Comparison of ENCODE assay signal across 15 cellular contexts in the genomic region with DNA sequence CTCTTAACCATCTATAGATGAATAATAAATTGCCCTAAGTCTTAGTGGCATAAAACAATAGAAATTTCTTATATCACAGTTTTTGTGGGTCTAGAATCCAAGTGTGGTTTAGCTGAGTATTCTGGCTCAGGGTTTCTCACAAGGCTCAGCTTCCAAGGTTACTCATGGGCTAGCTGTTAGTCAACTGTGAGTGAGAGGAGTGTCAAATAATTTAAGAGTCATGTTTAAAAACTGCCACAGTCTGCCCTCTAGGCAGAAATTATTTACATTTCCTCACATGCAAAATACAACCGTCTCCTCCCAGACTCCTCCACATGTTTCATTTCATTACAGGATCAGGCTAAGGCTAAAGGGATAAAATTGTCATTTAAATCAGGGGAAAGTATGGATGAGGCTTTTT.
DNase-seq lines count a peak whose midpoint lies in the region; ATAC-seq, FAIRE-seq and TF ChIP-seq lines count a peak whose summit lies in the region.
"Had no signal": no experiment of that assay in that cellular context is flagged by ENCODE, and none has a peak within 500 bp of the region (broad histone marks: within the 10 kb centered on the region; RNA-seq: fewer than 3 reads in every experiment).

No MANE protein-coding gene starts in this region.

- no peak overlapping the region for H4K91ac ChIP-seq in IMR-90 (ENCODE audit: insufficient read depth, low read depth, low read length)

- H3K4me1 Mint-ChIP-seq in astrocyte (ENCODE audit: low read depth, unreplicated experiment): peaks cover 11% of the 10 kb centered on the region
- H3K4me1 Mint-ChIP-seq in activated naive CD8-positive, alpha-beta T cell treated with anti-CD3 and anti-CD28 coated beads, Interleukin-2, amount 50 U/mL, for 24 hours: no peaks in the 10 kb centered on the region
- no peaks in the 10 kb centered on the region for H3K4me1 Mint-ChIP-seq in effector memory CD8-positive, alpha-beta T cell (ENCODE audit: low read depth in 2 of 2)
- H3K4me1 Mint-ChIP-seq: activated B cell treated with CpG ODN at 0.5 μM for 24 hours; stimulated activated memory B cell treated with anti-CD40 and anti-IgM and Interleukin-4, amounts not matched to agents 10 μg/mL and 1 μg/mL and 100 μg/mL, for 72 hours had no signal

- H2BK120ac ChIP-seq in IMR-90 (ENCODE audit: low read depth, low read length): peak overlapping the region; percentile 75; the same call in 1 of the 2 replicates

- peak overlapping the region; percentile 81 for H2BK20ac ChIP-seq in IMR-90 (ENCODE audit: low read depth, low read length)

- peak; percentile 11 for DNase-seq in ACHN
- DNase-seq in IMR-90: peak; percentile 94
- DNase-seq in astrocyte (ENCODE audit: low read depth): peak; percentile 83
- peak; percentile 5 for DNase-seq in glomerular endothelial cell (ENCODE audit: extremely low read depth, low read depth, low spot score)
- DNase-seq in hippocampal formation (lab: John Stamatoyannopoulos, UW): no peak
- no peak for DNase-seq in activated naive CD8-positive, alpha-beta T cell treated with anti-CD3 and anti-CD28 coated beads, Interleukin-2, amount 50 U/mL, for 24 hours
- no peak for DNase-seq in effector memory CD8-positive, alpha-beta T cell
- DNase-seq in NCI-H146 (lab: John Stamatoyannopoulos, UW): no peak
- DNase-seq: activated B cell treated with CpG ODN at 0.5 μM for 24 hours, AML-193, cortex of kidney, NCI-H2081 treated with DMSO at 0.1 percent for 48 hours had no signal

- peak overlapping the region; percentile 63; the same call in 1 of the 2 replicates for H3K23ac ChIP-seq in IMR-90 (ENCODE audit: low read depth, low read length)

- TF ChIP-seq RAD21 in IMR-90 (IDR thresholded peaks at IDR 0.05; ENCODE audit: low read length): no peak

- H3K4me2 ChIP-seq in IMR-90 (ENCODE audit: low read depth, low read length) (peak overlapping the region; percentile 58; the same call in 1 of the 2 replicates), astrocyte (ENCODE audit: low read length) (peak overlapping the region; percentile 20)
- H3K4me2 ChIP-seq: PC-9 had no signal

- H3K4ac ChIP-seq in IMR-90 (ENCODE audit: low read depth, low read length): peak overlapping the region; percentile 3; the same call in 1 of the 2 replicates

- no peaks in the 10 kb centered on the region for H3K27me3 ChIP-seq in IMR-90 (ENCODE audit: control insufficient read depth, insufficient read depth, low read length)
- no peaks in the 10 kb centered on the region for H3K27me3 ChIP-seq in astrocyte (ENCODE audit: insufficient read depth, low read length)

- no peak overlapping the region for H4K5ac ChIP-seq in IMR-90 (ENCODE audit: low read depth, low read length)

- H4K8ac ChIP-seq in IMR-90 (ENCODE audit: low read depth in 2 of 2, low read length in 2 of 2): peak overlapping the region; percentile 51 to 68; a peak in 3 of 4 replicates

- ATAC-seq in IMR-90 (ENCODE audit: low read depth): peak; percentile 96
- no peak for ATAC-seq in activated naive CD8-positive, alpha-beta T cell treated with anti-CD3 and anti-CD28 coated beads, Interleukin-2, amount 50 U/mL, for 24 hours
- no peak for ATAC-seq in effector memory CD8-positive, alpha-beta T cell (replicated peaks)
- ATAC-seq: stimulated activated memory B cell treated with anti-CD40 and anti-IgM and Interleukin-4, amounts not matched to agents 10 μg/mL and 1 μg/mL and 100 μg/mL, for 72 hours had no signal

- no peaks in the 10 kb centered on the region for H3K79me1 ChIP-seq in IMR-90 (ENCODE audit: low read depth in 1 of 2, low read length in 2 of 2)

- intact Hi-C loops in IMR-90 (cut with micrococcal nuclease): no loop called here

- no peaks in the 10 kb centered on the region for H3K27me3 Mint-ChIP-seq in astrocyte (ENCODE audit: low read depth, unreplicated experiment)
- no peaks in the 10 kb centered on the region for H3K27me3 Mint-ChIP-seq in activated naive CD8-positive, alpha-beta T cell treated with anti-CD3 and anti-CD28 coated beads, Interleukin-2, amount 50 U/mL, for 24 hours
- H3K27me3 Mint-ChIP-seq in effector memory CD8-positive, alpha-beta T cell: no peaks in the 10 kb centered on the region
- H3K27me3 Mint-ChIP-seq: activated B cell treated with CpG ODN at 0.5 μM for 24 hours; stimulated activated memory B cell treated with anti-CD40 and anti-IgM and Interleukin-4, amounts not matched to agents 10 μg/mL and 1 μg/mL and 100 μg/mL, for 72 hours had no signal

- no peak overlapping the region for H3K4me3 ChIP-seq in IMR-90 (ENCODE audit: insufficient read depth, low read depth, low read length)
- no peak overlapping the region for H3K4me3 ChIP-seq in astrocyte (ENCODE audit: insufficient read depth, low read depth, low read length)
- H3K4me3 ChIP-seq: PC-9 had no signal

- no peak overlapping the region for H2AK5ac ChIP-seq in IMR-90 (ENCODE audit: low read depth, low read length)

- peak overlapping the region; percentile 78 for H2BK5ac ChIP-seq in IMR-90 (ENCODE audit: low read depth, low read length, poor library complexity, severe bottlenecking)

- no TSS peak for BruUV-seq in IMR-90 (replicated peaks; lab: Mats Ljungman, UMichigan)

- in situ Hi-C loops in ACHN (cut with HindIII; ENCODE audit: low pct_ligation_motif_present, low pct_unique_long_range_greater_than_20kb, low sequenced_read_pairs) (no loop called here), IMR-90 (cut with MboI; ENCODE audit: low sequenced_read_pairs) (no loop called here)

- no CpG with 5 or more reads among the region's 1 CpG for WGBS in IMR-90 (ENCODE audit: extremely low coverage in 2 of 2, insufficient read length in 1 of 2), 2 experiments

- peaks cover 2% of the 10 kb centered on the region for H3K36me3 Mint-ChIP-seq in astrocyte (ENCODE audit: low read depth, unreplicated experiment)
- H3K36me3 Mint-ChIP-seq in activated naive CD8-positive, alpha-beta T cell treated with anti-CD3 and anti-CD28 coated beads, Interleukin-2, amount 50 U/mL, for 24 hours (ENCODE audit: low read depth): peaks cover 2% of the 10 kb centered on the region
- no peaks in the 10 kb centered on the region for H3K36me3 Mint-ChIP-seq in effector memory CD8-positive, alpha-beta T cell (ENCODE audit: insufficient read depth)
- H3K36me3 Mint-ChIP-seq: stimulated activated memory B cell treated with anti-CD40 and anti-IgM and Interleukin-4, amounts not matched to agents 10 μg/mL and 1 μg/mL and 100 μg/mL, for 72 hours had no signal

- no peak overlapping the region for H2AFZ ChIP-seq in IMR-90 (replicated peaks; ENCODE audit: low read length, poor library complexity)
- no peak overlapping the region for H2AFZ ChIP-seq in astrocyte (ENCODE audit: low read depth, low read length)
- H2AFZ ChIP-seq: PC-9 had no signal

- H3K56ac ChIP-seq in IMR-90 (ENCODE audit: extremely low read depth, insufficient read depth, low read length): peak overlapping the region; percentile 63

- H2BK15ac ChIP-seq in IMR-90 (ENCODE audit: low read depth, low read length): no peak overlapping the region; the same call in 2 of the 3 replicates

- FAIRE-seq in astrocyte (lab: Jason Lieb, UNC): peak; percentile 83

- no peaks in the 10 kb centered on the region for H3K79me2 ChIP-seq in astrocyte (ENCODE audit: insufficient read depth, low read length)

- H3K4me3 Mint-ChIP-seq in astrocyte (ENCODE audit: unreplicated experiment): no peak overlapping the region
- no peak overlapping the region for H3K4me3 Mint-ChIP-seq in activated naive CD8-positive, alpha-beta T cell treated with anti-CD3 and anti-CD28 coated beads, Interleukin-2, amount 50 U/mL, for 24 hours
- H3K4me3 Mint-ChIP-seq in effector memory CD8-positive, alpha-beta T cell: no peak overlapping the region
- H3K4me3 Mint-ChIP-seq: activated B cell treated with CpG ODN at 0.5 μM for 24 hours; neural crest cell; stimulated activated memory B cell treated with anti-CD40 and anti-IgM and Interleukin-4, amounts not matched to agents 10 μg/mL and 1 μg/mL and 100 μg/mL, for 72 hours had no signal

- no peak overlapping the region; the same call in 1 of the 2 replicates for H3K18ac ChIP-seq in IMR-90 (ENCODE audit: low read depth, low read length)

- H3K27ac Mint-ChIP-seq in astrocyte (ENCODE audit: unreplicated experiment): no peak overlapping the region
- no peak overlapping the region for H3K27ac Mint-ChIP-seq in activated naive CD8-positive, alpha-beta T cell treated with anti-CD3 and anti-CD28 coated beads, Interleukin-2, amount 50 U/mL, for 24 hours
- H3K27ac Mint-ChIP-seq in effector memory CD8-positive, alpha-beta T cell: no peak overlapping the region
- H3K27ac Mint-ChIP-seq: activated B cell treated with CpG ODN at 0.5 μM for 24 hours; stimulated activated memory B cell treated with anti-CD40 and anti-IgM and Interleukin-4, amounts not matched to agents 10 μg/mL and 1 μg/mL and 100 μg/mL, for 72 hours had no signal

- TF ChIP-seq CTCF in IMR-90 (conservative IDR thresholded peaks at IDR 0.05; ENCODE audit: low read depth, low read length) (no peak), astrocyte (IDR thresholded peaks at IDR 0.05; ENCODE audit: insufficient read depth, low read depth, low read length) (no peak)

- peaks cover 10% of the 10 kb centered on the region for H3K4me1 ChIP-seq in IMR-90 (ENCODE audit: control insufficient read depth, insufficient read depth, low read length)
- peaks cover 9% of the 10 kb centered on the region for H3K4me1 ChIP-seq in astrocyte (ENCODE audit: insufficient read depth, low read length)

- H3K9me3 ChIP-seq in IMR-90 (ENCODE audit: control insufficient read depth, insufficient read depth, low read length) (no peaks in the 10 kb centered on the region), astrocyte (ENCODE audit: insufficient read depth, low read depth, low read length) (no peaks in the 10 kb centered on the region)

- H3K27ac ChIP-seq in IMR-90 (ENCODE audit: insufficient read depth, low read length) (no peak overlapping the region), astrocyte (ENCODE audit: low read depth, low read length) (no peak overlapping the region)
- H3K27ac ChIP-seq: PC-9 had no signal

- TF ChIP-seq POLR2A in IMR-90 (IDR thresholded peaks at IDR 0.05; ENCODE audit: low read depth, low read length): no peak

- H3K9ac ChIP-seq in IMR-90 (ENCODE audit: low read depth, low read length): no peak overlapping the region
- H3K9ac ChIP-seq in astrocyte (ENCODE audit: low read length): peak overlapping the region; percentile 29

- CTCF ChIA-PET in IMR-90 (lab: Yijun Ruan, JAX): no interaction called here

- no peak overlapping the region for H2AK9ac ChIP-seq in IMR-90 (replicated peaks; ENCODE audit: low read depth, low read length, poor library complexity)

- no peaks in the 10 kb centered on the region for H3K9me3 Mint-ChIP-seq in astrocyte (ENCODE audit: unreplicated experiment)
- no peaks in the 10 kb centered on the region for H3K9me3 Mint-ChIP-seq in activated naive CD8-positive, alpha-beta T cell treated with anti-CD3 and anti-CD28 coated beads, Interleukin-2, amount 50 U/mL, for 24 hours
- H3K9me3 Mint-ChIP-seq in effector memory CD8-positive, alpha-beta T cell: no peaks in the 10 kb centered on the region
- H3K9me3 Mint-ChIP-seq: activated B cell treated with CpG ODN at 0.5 μM for 24 hours; neural crest cell; stimulated activated memory B cell treated with anti-CD40 and anti-IgM and Interleukin-4, amounts not matched to agents 10 μg/mL and 1 μg/mL and 100 μg/mL, for 72 hours had no signal

- no peak overlapping the region for H3K14ac ChIP-seq in IMR-90 (replicated peaks; ENCODE audit: low read depth, low read length)

- dilution Hi-C loops in IMR-90 (cut with HindIII; ENCODE audit: low sequenced_read_pairs, unreplicated experiment): no loop called here

- POLR2A ChIA-PET in IMR-90 (lab: Charles Lee; ENCODE audit: unreplicated experiment): no interaction called here

- H4K20me1 ChIP-seq in IMR-90 (ENCODE audit: insufficient read depth, low read length): no peaks in the 10 kb centered on the region
- no peaks in the 10 kb centered on the region for H4K20me1 ChIP-seq in astrocyte (ENCODE audit: insufficient read depth, low read length)

- 0 out of 2 replicates have a peak, but pooled peaks cover 2% of the 10 kb centered on the region for H3K9me1 ChIP-seq in IMR-90 (ENCODE audit: insufficient read depth, low read length)

- H3K36me3 ChIP-seq in IMR-90 (ENCODE audit: control insufficient read depth, insufficient read depth, low read length): no peaks in the 10 kb centered on the region
- no peaks in the 10 kb centered on the region for H3K36me3 ChIP-seq in astrocyte (ENCODE audit: insufficient read depth, low read length)

Comparison
In these comparisons a context has a peak if more than half of its experiments do, and no peak if none do; other contexts are left out.
1. DNase-seq: peak in ACHN (single experiment), IMR-90 (single experiment), astrocyte (single experiment) and glomerular endothelial cell (single experiment); none in hippocampal formation (0 of 2), activated naive CD8-positive, alpha-beta T cell treated with anti-CD3 and anti-CD28 coated beads, Interleukin-2, amount 50 U/mL, for 24 hours (single experiment), effector memory CD8-positive, alpha-beta T cell (0 of 3) and NCI-H146 (single experiment).